ENCODE assay signal across 8 cellular contexts in the genomic region with DNA sequence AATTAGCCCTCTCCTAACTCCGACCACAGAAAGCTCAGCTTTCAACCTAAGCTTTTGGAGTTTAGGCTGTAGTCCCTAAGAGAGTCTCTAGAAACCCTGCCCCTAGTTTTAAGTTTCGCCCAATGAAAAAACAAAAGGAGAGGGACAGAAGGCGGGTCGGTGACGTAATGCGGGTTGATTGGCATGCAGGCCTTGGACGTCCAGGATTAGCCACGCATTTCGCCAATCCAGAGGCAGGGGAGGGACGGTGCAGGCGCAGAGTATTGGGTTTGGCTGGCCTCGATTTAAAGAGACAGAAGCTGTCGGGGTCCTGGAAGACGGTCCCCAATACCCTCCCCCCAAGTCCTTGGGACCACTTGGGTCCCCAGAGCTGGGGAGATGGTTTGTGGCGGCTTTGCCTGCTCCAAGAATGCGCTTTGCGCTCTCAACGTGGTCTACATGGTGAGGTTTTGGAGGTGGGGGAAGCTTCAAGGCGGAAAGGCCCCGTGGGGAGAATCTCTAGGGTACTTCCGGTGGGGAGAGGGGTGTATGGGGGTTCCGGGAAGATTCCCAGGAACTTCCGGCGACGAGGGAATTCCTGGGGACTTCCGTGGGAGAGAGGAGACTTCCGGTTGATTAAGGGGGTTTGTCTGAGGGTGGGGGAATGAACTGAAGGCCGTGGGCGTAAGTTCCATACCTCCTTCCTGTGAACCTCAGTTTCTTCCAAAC. TPM values are rescaled to one million over a fixed set of nuclear protein-coding genes. Genes with fewer than 3 reads are reported as not detected.
DNase-seq lines count a peak whose midpoint lies in the region; TF ChIP-seq lines count a peak whose summit lies in the region.

A gene with protein sequence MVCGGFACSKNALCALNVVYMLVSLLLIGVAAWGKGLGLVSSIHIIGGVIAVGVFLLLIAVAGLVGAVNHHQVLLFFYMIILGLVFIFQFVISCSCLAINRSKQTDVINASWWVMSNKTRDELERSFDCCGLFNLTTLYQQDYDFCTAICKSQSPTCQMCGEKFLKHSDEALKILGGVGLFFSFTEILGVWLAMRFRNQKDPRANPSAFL (plus strand): TSS at position 263 of the 708 bp plus-strand sequence. CDS start 116 bp downstream, at position 379.

- no peak for TF ChIP-seq CTCF in HFFc6 (IDR thresholded peaks at IDR 0.05)
- TF ChIP-seq CTCF in NB4 (IDR thresholded peaks at IDR 0.05; ENCODE audit: low read depth, low read length) = no peak
- no peak for TF ChIP-seq CTCF in neural progenitor cell (IDR thresholded peaks at IDR 0.05)

- peaks cover 64% of the 10 kb centered on the region for H3F3A ChIP-seq in neural progenitor cell (ENCODE audit: low read depth)

- H3K4me1 ChIP-seq in neural progenitor cell = peaks cover 13% of the 10 kb centered on the region
- peaks cover 9% of the 10 kb centered on the region for H3K4me1 ChIP-seq in stomach smooth muscle (ENCODE audit: control insufficient read depth, insufficient read depth, low read length)

- H3K4me2 ChIP-seq in neural progenitor cell = peak within 1 kb of the TSS; percentile 98

- H4K20me1 ChIP-seq in neural progenitor cell (ENCODE audit: low read depth) = no peaks in the 10 kb centered on the region

- H3K27ac Mint-ChIP-seq in HFFc6 (peak within 1 kb of the TSS; percentile 99), neural progenitor cell (peak within 1 kb of the TSS; percentile 99)
- peak within 1 kb of the TSS; percentile 94 for H3K27ac Mint-ChIP-seq in activated naive CD4-positive, alpha-beta T cell treated with anti-CD3 and anti-CD28 coated beads for 36 hours

- H3K9ac ChIP-seq in neural progenitor cell = peak within 1 kb of the TSS; percentile 63
- H3K9ac ChIP-seq in stomach smooth muscle (ENCODE audit: low read length in 2 of 2) = peak within 1 kb of the TSS; percentile 98 to 100

- intact Hi-C loops in activated naive CD4-positive, alpha-beta T cell treated with anti-CD3 and anti-CD28 coated beads for 36 hours (cut with micrococcal nuclease) = loop anchor here (1.0 to 5.0 kb wide), 3 partner anchors 7 to 503 kb away; a partner anchor contains a TSS

- H3K79me2 ChIP-seq in neural progenitor cell (ENCODE audit: low read depth) = peaks cover 27% of the 10 kb centered on the region

- H3K27ac ChIP-seq in neural progenitor cell = peak within 1 kb of the TSS; percentile 94
- H3K27ac ChIP-seq in stomach smooth muscle (ENCODE audit: low read length) = peak within 1 kb of the TSS; percentile 98

- DNase-seq in GM03348 (ENCODE audit: low spot score) = peak; percentile 95
- peak; percentile 95 for DNase-seq in HFFc6
- DNase-seq in NB4 (ENCODE audit: low read depth) = peak; percentile 99
- DNase-seq in SK-N-DZ (ENCODE audit: low spot score) = peak; percentile 99
- peak; percentile 99 for DNase-seq in activated naive CD4-positive, alpha-beta T cell treated with anti-CD3 and anti-CD28 coated beads for 36 hours
- peak; percentile 98 for DNase-seq in foreskin melanocyte
- peak; percentile 98 for DNase-seq in neural progenitor cell (ENCODE audit: low spot score)

- H3K9me3 Mint-ChIP-seq in HFFc6 = peaks cover 3% of the 10 kb centered on the region; the same call in 1 of the 2 replicates
- no peaks in the 10 kb centered on the region for H3K9me3 Mint-ChIP-seq in activated naive CD4-positive, alpha-beta T cell treated with anti-CD3 and anti-CD28 coated beads for 36 hours
- no peaks in the 10 kb centered on the region for H3K9me3 Mint-ChIP-seq in neural progenitor cell

- H3K27me3 Mint-ChIP-seq in HFFc6 (ENCODE audit: insufficient read depth) (peaks cover 18% of the 10 kb centered on the region), neural progenitor cell (ENCODE audit: insufficient read depth, low read depth) (peaks cover 9% of the 10 kb centered on the region)
- no peaks in the 10 kb centered on the region for H3K27me3 Mint-ChIP-seq in activated naive CD4-positive, alpha-beta T cell treated with anti-CD3 and anti-CD28 coated beads for 36 hours (ENCODE audit: low read depth)

- H3K36me3 ChIP-seq in neural progenitor cell (no peaks in the 10 kb centered on the region), stomach smooth muscle (ENCODE audit: control insufficient read depth in 2 of 2, insufficient read depth in 2 of 2, low read length in 2 of 2) (peaks cover 5 to 11% of the 10 kb centered on the region in 2 donors)

- H3K4me3 Mint-ChIP-seq in HFFc6 (peak within 1 kb of the TSS; percentile 98), neural progenitor cell (peak within 1 kb of the TSS; percentile 95)
- H3K4me3 Mint-ChIP-seq in activated naive CD4-positive, alpha-beta T cell treated with anti-CD3 and anti-CD28 coated beads for 36 hours = peak within 1 kb of the TSS; percentile 85

- H3K36me3 Mint-ChIP-seq in HFFc6 (ENCODE audit: low read depth) (peaks cover 26% of the 10 kb centered on the region), neural progenitor cell (peaks cover 25% of the 10 kb centered on the region)
- peaks cover 32% of the 10 kb centered on the region for H3K36me3 Mint-ChIP-seq in activated naive CD4-positive, alpha-beta T cell treated with anti-CD3 and anti-CD28 coated beads for 36 hours (ENCODE audit: low read depth)

- H3K4me3 ChIP-seq in NB4 (ENCODE audit: low read depth, low read length) (peak within 1 kb of the TSS; percentile 88), neural progenitor cell (peak within 1 kb of the TSS; percentile 87), stomach smooth muscle (ENCODE audit: low read length in 2 of 2) (peak within 1 kb of the TSS; percentile 87 to 98)

- CTCF ChIA-PET in activated naive CD4-positive, alpha-beta T cell treated with anti-CD3 and anti-CD28 coated beads for 36 hours (lab: Charles Lee) = interaction anchor here (0.6 to 2.3 kb wide), 7 partner anchors 12 to 285 kb away, joined by 3 to 8 read pairs (median 4); a partner anchor contains a TSS

- peak; percentile 46 for TF ChIP-seq POLR2A in NB4 (IDR thresholded peaks at IDR 0.05; ENCODE audit: extremely low read depth, insufficient read length)

- no peaks in the 10 kb centered on the region for H3K9me3 ChIP-seq in neural progenitor cell (ENCODE audit: low read depth)
- no peaks in the 10 kb centered on the region for H3K9me3 ChIP-seq in stomach smooth muscle (ENCODE audit: control insufficient read depth in 2 of 2, low read length in 2 of 2)

- H3K4me1 Mint-ChIP-seq in HFFc6 (ENCODE audit: low read depth) (peaks cover 24% of the 10 kb centered on the region), neural progenitor cell (peaks cover 30% of the 10 kb centered on the region)
- peaks cover 40% of the 10 kb centered on the region for H3K4me1 Mint-ChIP-seq in activated naive CD4-positive, alpha-beta T cell treated with anti-CD3 and anti-CD28 coated beads for 36 hours (ENCODE audit: low read depth)

- H2AFZ ChIP-seq in neural progenitor cell (replicated peaks) = peak within 1 kb of the TSS; percentile 85

- peaks cover 40% of the 10 kb centered on the region for H3K27me3 ChIP-seq in neural progenitor cell
- peaks cover 8 to 17% of the 10 kb centered on the region in 2 donors for H3K27me3 ChIP-seq in stomach smooth muscle (ENCODE audit: control insufficient read depth in 1 of 2, insufficient read depth in 2 of 2, low read length in 2 of 2)

RNA-seq across cellular contexts. Expression of the gene that starts here (rescaled TPM):
- 10 to 100 TPM; 20.3 to 32.3 (median 24.3) TPM for total RNA-seq in HFFc6 (2021; fragmentation: NEBNext Ultra II Directional; extraction: Animal tissue kit (Norgen Biotek cat#: 25700))
- 63.5 and 81.0 TPM in 2 replicates for polyA plus RNA-seq in SK-N-DZ (2014; cell fraction: cytosol; rRNA removed)
- polyA plus RNA-seq in SK-N-DZ (2014; cell fraction: nucleus; rRNA removed) = 30.2 and 42.0 TPM in 2 replicates
- total RNA-seq in activated naive CD4-positive, alpha-beta T cell treated with anti-CD3 and anti-CD28 coated beads for 36 hours = 1 to 10 TPM; 6.4 to 7.7 TPM
- 57.6 and 61.3 TPM in 2 replicates for total RNA-seq in neural progenitor cell (ENCODE audit: low replicate concordance)

Comparison
In these comparisons a context has a peak if more than half of its experiments do, and no peak if none do; other contexts are left out.
1. Peak in every context shown above with its lines: DNase-seq, H3K4me3 ChIP-seq and H3K27ac ChIP-seq.